Comparison of ENCODE assay signal across 10 cellular contexts in genomic region chr10:95559466-95559865, GRCh38. TPM values are rescaled to one million over a fixed set of nuclear protein-coding genes. Genes with fewer than 3 reads are reported as not detected.
DNase-seq lines count a peak whose midpoint lies in the region; ATAC-seq and TF ChIP-seq lines count a peak whose summit lies in the region.
"Had no signal": no experiment of that assay in that cellular context is flagged by ENCODE, and none has a peak within 500 bp of the region (broad histone marks: within the 10 kb centered on the region; RNA-seq: fewer than 3 reads in every experiment).

No MANE protein-coding gene starts in this region.

- peaks cover 24% of the 10 kb centered on the region for H3K27me3 Mint-ChIP-seq in activated T-cell treated with anti-CD3 and anti-CD28 coated beads, Interleukin-2, amount 50 U/mL, for 24 hours
- peaks cover 18% of the 10 kb centered on the region for H3K27me3 Mint-ChIP-seq in central memory CD8-positive, alpha-beta T cell

- H3K79me1 ChIP-seq in mesendoderm (ENCODE audit: low read length): peaks cover 5% of the 10 kb centered on the region

- no peak overlapping the region for H3K18ac ChIP-seq in mesendoderm (ENCODE audit: low read length)

- no peaks in the 10 kb centered on the region for H3K27me3 ChIP-seq in mesendoderm (ENCODE audit: insufficient read depth, low read length, poor library complexity)
- H3K27me3 ChIP-seq in thoracic aorta (replicated peaks; ENCODE audit: insufficient read depth): no peaks in the 10 kb centered on the region

- no peaks in the 10 kb centered on the region for H3K9me3 Mint-ChIP-seq in activated T-cell treated with anti-CD3 and anti-CD28 coated beads, Interleukin-2, amount 50 U/mL, for 24 hours
- H3K9me3 Mint-ChIP-seq in central memory CD8-positive, alpha-beta T cell: no peaks in the 10 kb centered on the region

- DNase-seq in activated T-cell treated with anti-CD3 and anti-CD28 coated beads, Interleukin-2, amount 50 U/mL, for 24 hours: no peak
- no peak for DNase-seq in activated T-cell treated with anti-CD3 and anti-CD28 coated beads for 4 hours
- DNase-seq in central memory CD8-positive, alpha-beta T cell (ENCODE audit: low spot score in 2 of 2): no peak
- DNase-seq in mesendoderm: peak; percentile 79
- no peak for DNase-seq in thoracic aorta (ENCODE audit: low spot score)
- DNase-seq in HPDE6-E6E7 (ENCODE audit: extremely low spot score): no peak
- DNase-seq: MG63; stimulated activated CD4-positive, alpha-beta T cell treated with anti-CD3 and anti-CD28 coated beads, Interleukin-4, amount 100 ng/mL, for 24 hours had no signal

- no peak overlapping the region for H2BK15ac ChIP-seq in mesendoderm (replicated peaks; ENCODE audit: low read depth)

- no peak overlapping the region for H3K27ac Mint-ChIP-seq in activated T-cell treated with anti-CD3 and anti-CD28 coated beads, Interleukin-2, amount 50 U/mL, for 24 hours
- H3K27ac Mint-ChIP-seq in central memory CD8-positive, alpha-beta T cell (ENCODE audit: low read depth): no peak overlapping the region

- H3K4me3 ChIP-seq in mesendoderm (ENCODE audit: low read length): no peak overlapping the region
- H3K4me3 ChIP-seq in thoracic aorta: peak overlapping the region; percentile 77
- H3K4me3 ChIP-seq: MG63 had no signal

- no peak overlapping the region for H3K9ac ChIP-seq in mesendoderm (ENCODE audit: low read length)

- H3K4me2 ChIP-seq in mesendoderm (ENCODE audit: low read length): peak overlapping the region; percentile 6

- H3K36me3 ChIP-seq in mesendoderm (ENCODE audit: control insufficient read depth, insufficient read depth, low read length): no peaks in the 10 kb centered on the region
- peaks cover 2% of the 10 kb centered on the region for H3K36me3 ChIP-seq in thoracic aorta
- H3K36me3 ChIP-seq: MG63 had no signal

- no peak overlapping the region for H3K27ac ChIP-seq in mesendoderm (ENCODE audit: low read depth, low read length)
- peak overlapping the region; percentile 81 to 93 for H3K27ac ChIP-seq in thoracic aorta

- peak overlapping the region; percentile 46 for H3K4me3 Mint-ChIP-seq in activated T-cell treated with anti-CD3 and anti-CD28 coated beads, Interleukin-2, amount 50 U/mL, for 24 hours
- peak overlapping the region; percentile 98 for H3K4me3 Mint-ChIP-seq in central memory CD8-positive, alpha-beta T cell

- no CpG with 5 or more reads among the region's 4 CpGs for WGBS in mesendoderm (ENCODE audit: extremely low coverage, insufficient coverage, low lambda C conversion rate)

- no peak overlapping the region for H4K8ac ChIP-seq in mesendoderm (ENCODE audit: low read depth, low read length)

- H2BK120ac ChIP-seq in mesendoderm (ENCODE audit: low read depth, low read length): no peak overlapping the region

- H3K36me3 Mint-ChIP-seq in activated T-cell treated with anti-CD3 and anti-CD28 coated beads, Interleukin-2, amount 50 U/mL, for 24 hours (ENCODE audit: low read depth): peaks cover 3% of the 10 kb centered on the region
- H3K36me3 Mint-ChIP-seq in central memory CD8-positive, alpha-beta T cell (ENCODE audit: insufficient read depth): peaks cover 8% of the 10 kb centered on the region

- H3K56ac ChIP-seq in mesendoderm (ENCODE audit: low read length): peak overlapping the region; percentile 11

- H3K23ac ChIP-seq in mesendoderm (ENCODE audit: low read length): no peak overlapping the region

- peaks cover 14% of the 10 kb centered on the region for H3K4me1 Mint-ChIP-seq in activated T-cell treated with anti-CD3 and anti-CD28 coated beads, Interleukin-2, amount 50 U/mL, for 24 hours (ENCODE audit: low read depth)
- peaks cover 15% of the 10 kb centered on the region for H3K4me1 Mint-ChIP-seq in central memory CD8-positive, alpha-beta T cell

- no peak overlapping the region for H2BK5ac ChIP-seq in mesendoderm (ENCODE audit: low read length)

- ATAC-seq in central memory CD8-positive, alpha-beta T cell (replicated peaks; ENCODE audit: extremely low read depth, poor library complexity, severe bottlenecking): no peak
- ATAC-seq in thoracic aorta (ENCODE audit: insufficient number of reproducible peaks, low FRiP score, low read depth) (no peak), HG02678 (IDR thresholded peaks at IDR 0.05; ENCODE audit: unreplicated experiment) (no peak), GM19467 (IDR thresholded peaks at IDR 0.05; ENCODE audit: unreplicated experiment) (no peak)

- H3K9me3 ChIP-seq in thoracic aorta: no peaks in the 10 kb centered on the region
- H3K9me3 ChIP-seq: MG63 had no signal

- H3K4me1 ChIP-seq in mesendoderm (ENCODE audit: control insufficient read depth, low read depth, low read length): peaks cover 9% of the 10 kb centered on the region
- peaks cover 0 to 25% of the 10 kb centered on the region in 2 donors for H3K4me1 ChIP-seq in thoracic aorta (ENCODE audit: control insufficient read depth in 1 of 2, low read depth in 2 of 2)

- no peak for TF ChIP-seq CTCF in thoracic aorta (IDR thresholded peaks at IDR 0.05)

- no peak overlapping the region for H2AK5ac ChIP-seq in mesendoderm (ENCODE audit: low read length)

- H3K79me2 ChIP-seq in mesendoderm (ENCODE audit: control insufficient read depth, insufficient read depth, low read length): peaks cover 13% of the 10 kb centered on the region

- no peak overlapping the region for H3K4ac ChIP-seq in mesendoderm (ENCODE audit: low read depth, low read length)

- H4K5ac ChIP-seq in mesendoderm (ENCODE audit: low read length): no peak overlapping the region

RNA-seq across cellular contexts. Expression of gene SORBS1, which starts 1.7 kb away (rescaled TPM):
- polyA plus RNA-seq in mesendoderm (2013, experiment 1 of 2): 30.1 TPM
- polyA plus RNA-seq in mesendoderm (2013, experiment 2 of 2): 30.5 TPM
- total RNA-seq in thoracic aorta: 1,000 to 10,000 TPM; 1,110 to 1,659 TPM
